ENCODE assay signal across 1 cellular context in genomic region chr20:1371235-1371782, GRCh38.
TF ChIP-seq lines count a peak whose summit lies in the region.

No MANE protein-coding gene starts in this region.

TF ChIP-seq in WTC11, 78 proteins besides CTCF, POLR2A, EP300 and RAD21 (continued from another document):
- TF ChIP-seq NR1H2 (CRISPR knock-in tag; IDR thresholded peaks at IDR 0.05) = no peak
- TF ChIP-seq SOX15 (CRISPR knock-in tag; IDR thresholded peaks at IDR 0.05) = no peak
- TF ChIP-seq, protein P1, sequence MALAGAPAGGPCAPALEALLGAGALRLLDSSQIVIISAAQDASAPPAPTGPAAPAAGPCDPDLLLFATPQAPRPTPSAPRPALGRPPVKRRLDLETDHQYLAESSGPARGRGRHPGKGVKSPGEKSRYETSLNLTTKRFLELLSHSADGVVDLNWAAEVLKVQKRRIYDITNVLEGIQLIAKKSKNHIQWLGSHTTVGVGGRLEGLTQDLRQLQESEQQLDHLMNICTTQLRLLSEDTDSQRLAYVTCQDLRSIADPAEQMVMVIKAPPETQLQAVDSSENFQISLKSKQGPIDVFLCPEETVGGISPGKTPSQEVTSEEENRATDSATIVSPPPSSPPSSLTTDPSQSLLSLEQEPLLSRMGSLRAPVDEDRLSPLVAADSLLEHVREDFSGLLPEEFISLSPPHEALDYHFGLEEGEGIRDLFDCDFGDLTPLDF (CRISPR knock-in tag; IDR thresholded peaks at IDR 0.05) = no peak
- no peak for TF ChIP-seq MXD4 (CRISPR knock-in tag; IDR thresholded peaks at IDR 0.05; ENCODE audit: borderline replicate concordance)
- TF ChIP-seq, protein P2, sequence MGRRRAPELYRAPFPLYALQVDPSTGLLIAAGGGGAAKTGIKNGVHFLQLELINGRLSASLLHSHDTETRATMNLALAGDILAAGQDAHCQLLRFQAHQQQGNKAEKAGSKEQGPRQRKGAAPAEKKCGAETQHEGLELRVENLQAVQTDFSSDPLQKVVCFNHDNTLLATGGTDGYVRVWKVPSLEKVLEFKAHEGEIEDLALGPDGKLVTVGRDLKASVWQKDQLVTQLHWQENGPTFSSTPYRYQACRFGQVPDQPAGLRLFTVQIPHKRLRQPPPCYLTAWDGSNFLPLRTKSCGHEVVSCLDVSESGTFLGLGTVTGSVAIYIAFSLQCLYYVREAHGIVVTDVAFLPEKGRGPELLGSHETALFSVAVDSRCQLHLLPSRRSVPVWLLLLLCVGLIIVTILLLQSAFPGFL (CRISPR knock-in tag; IDR thresholded peaks at IDR 0.05; ENCODE audit: borderline replicate concordance) = no peak
